8 cellular contexts compared by ENCODE assay signal in the genomic region with DNA sequence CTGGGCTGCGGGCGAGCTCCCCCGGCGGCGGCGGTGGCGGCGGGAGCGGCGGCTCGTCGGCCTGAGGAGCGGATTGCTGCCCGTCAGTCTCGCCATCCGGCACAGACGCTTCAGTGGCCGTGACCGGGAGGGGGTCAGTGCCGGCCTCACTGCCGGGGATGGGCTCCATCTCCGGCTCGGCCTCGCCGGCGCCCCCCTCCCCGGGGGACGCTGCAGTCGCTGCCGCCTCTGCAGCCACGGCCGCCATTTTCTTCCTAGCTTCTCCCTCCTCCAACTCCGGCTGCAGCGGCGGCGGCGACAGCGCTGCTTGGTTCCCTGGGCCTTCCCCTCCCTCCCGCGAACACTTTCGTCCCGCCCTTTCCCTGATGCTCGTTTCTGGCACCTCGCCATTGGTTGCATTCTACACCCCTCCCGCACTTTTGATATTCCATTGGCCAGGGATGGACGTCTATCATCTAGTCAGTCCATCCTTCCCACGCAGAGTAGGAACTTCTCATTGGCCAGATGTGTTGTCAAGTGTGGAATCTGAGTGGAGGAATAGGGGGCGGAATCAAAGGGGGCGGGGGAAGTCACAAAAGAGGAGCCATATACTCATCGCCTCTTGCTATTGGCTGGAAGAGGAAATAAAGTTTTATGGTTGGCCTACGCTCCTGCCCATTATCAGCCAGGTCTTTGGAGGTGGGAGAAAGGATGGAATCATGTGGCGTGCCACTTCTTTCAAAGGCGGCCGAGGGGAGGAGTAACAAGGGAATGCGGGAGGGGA. TPM values are rescaled to one million over a fixed set of nuclear protein-coding genes. Genes with fewer than 3 reads are reported as not detected.
A peak's percentile ranks its signal among the peaks of the same experiment; 100 is the strongest.
DNase-seq lines count a peak whose midpoint lies in the region; ATAC-seq and TF ChIP-seq lines count a peak whose summit lies in the region.

A gene with protein sequence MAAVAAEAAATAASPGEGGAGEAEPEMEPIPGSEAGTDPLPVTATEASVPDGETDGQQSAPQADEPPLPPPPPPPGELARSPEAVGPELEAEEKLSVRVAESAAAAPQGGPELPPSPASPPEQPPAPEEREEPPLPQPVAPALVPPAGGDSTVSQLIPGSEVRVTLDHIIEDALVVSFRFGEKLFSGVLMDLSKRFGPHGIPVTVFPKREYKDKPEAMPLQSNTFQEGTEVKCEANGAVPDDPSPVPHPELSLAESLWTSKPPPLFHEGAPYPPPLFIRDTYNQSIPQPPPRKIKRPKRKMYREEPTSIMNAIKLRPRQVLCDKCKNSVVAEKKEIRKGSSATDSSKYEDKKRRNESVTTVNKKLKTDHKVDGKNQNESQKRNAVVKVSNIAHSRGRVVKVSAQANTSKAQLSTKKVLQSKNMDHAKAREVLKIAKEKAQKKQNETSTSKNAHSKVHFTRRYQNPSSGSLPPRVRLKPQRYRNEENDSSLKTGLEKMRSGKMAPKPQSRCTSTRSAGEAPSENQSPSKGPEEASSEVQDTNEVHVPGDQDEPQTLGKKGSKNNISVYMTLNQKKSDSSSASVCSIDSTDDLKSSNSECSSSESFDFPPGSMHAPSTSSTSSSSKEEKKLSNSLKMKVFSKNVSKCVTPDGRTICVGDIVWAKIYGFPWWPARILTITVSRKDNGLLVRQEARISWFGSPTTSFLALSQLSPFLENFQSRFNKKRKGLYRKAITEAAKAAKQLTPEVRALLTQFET (minus strand): TSS at position 309 of the 763 bp plus-strand sequence. CDS start 62 bp downstream, at position 247.

- peak within 1 kb of the TSS; percentile 76 for H3K4me3 ChIP-seq in Jurkat, Clone E6-1 (ENCODE audit: low read length)
- H3K4me3 ChIP-seq in PC-9 (peak within 1 kb of the TSS; percentile 94), mucosa of descending colon (peak within 1 kb of the TSS; percentile 99)

- peaks cover 3% of the 10 kb centered on the region; the same call in 1 of the 2 replicates for H3K36me3 ChIP-seq in PC-9 (ENCODE audit: low read depth)
- no peaks in the 10 kb centered on the region for H3K36me3 ChIP-seq in mucosa of descending colon (ENCODE audit: low read depth)

- POLR2A ChIA-PET in PC-9 (lab: Charles Lee; ENCODE audit: unreplicated experiment), result interaction anchor here (0.5 to 0.9 kb wide), 5 partner anchors 46 to 875 kb away, joined by 3 to 11 read pairs (median 5); no protein-coding TSS in a partner anchor

- CTCF ChIA-PET in PC-9 (lab: Charles Lee), result interaction anchor here (0.6 to 0.7 kb wide), 6 partner anchors 9 to 635 kb away, joined by 3 to 8 read pairs (median 4); no protein-coding TSS in a partner anchor

- H3K4me1 ChIP-seq in PC-9 (replicated peaks; ENCODE audit: insufficient read depth), result peaks cover 14% of the 10 kb centered on the region
- peaks cover 12% of the 10 kb centered on the region for H3K4me1 ChIP-seq in mucosa of descending colon (ENCODE audit: low read depth)

- peaks cover 6% of the 10 kb centered on the region for H3K79me2 ChIP-seq in PC-9 (ENCODE audit: low read depth)

- H3K27ac ChIP-seq in PC-9 (peak within 1 kb of the TSS; percentile 37; the same call in 1 of the 2 replicates), epithelial cell of prostate (peak within 1 kb of the TSS; percentile 69)

- H3F3A ChIP-seq in PC-9 (ENCODE audit: insufficient read depth, low read depth), result peaks cover 5% of the 10 kb centered on the region

- intact Hi-C loops in PC-9 (cut with micrococcal nuclease; ENCODE audit: unreplicated experiment), result loop anchor here (1.0 to 5.0 kb wide), 6 partner anchors 36 to 168 kb away; no protein-coding TSS in a partner anchor
- intact Hi-C loops in mucosa of descending colon (cut with DNase I, micrococcal nuclease), result no loop called here

- H2AFZ ChIP-seq in PC-9, result peak within 1 kb of the TSS; percentile 95

- H3K4me2 ChIP-seq in PC-9, result peak within 1 kb of the TSS; percentile 82

- H3K9me2 ChIP-seq in PC-9 (ENCODE audit: insufficient read depth), result no peaks in the 10 kb centered on the region

- TSS peak; percentile 13 for BruUV-seq in PC-9 (replicated peaks; lab: Mats Ljungman, UMichigan)

- ATAC-seq in GM21619 (IDR thresholded peaks at IDR 0.05; ENCODE audit: unreplicated experiment) (peak; percentile 88), mucosa of descending colon (peak; percentile 94)

- H4K20me1 ChIP-seq in PC-9 (ENCODE audit: insufficient read depth), result no peaks in the 10 kb centered on the region; the same call in 1 of the 2 replicates

- H3K27me3 ChIP-seq in PC-9 (ENCODE audit: insufficient read depth, low read depth), result no peaks in the 10 kb centered on the region

- peak; percentile 100 for DNase-seq in DMS53 (lab: John Stamatoyannopoulos, UW)
- DNase-seq in Jurkat, Clone E6-1 (ENCODE audit: low read depth, low spot score), result peak; percentile 100
- peak; percentile 98 to 100 for DNase-seq in PC-9
- DNase-seq in activated T-cell treated with anti-CD3 and anti-CD28 coated beads, Interleukin-2, amount 50 U/mL, for 1 hour, result peak; percentile 92
- DNase-seq in epithelial cell of prostate (ENCODE audit: low read depth, low spot score), result peak; percentile 100
- DNase-seq in mucosa of descending colon, result peak; percentile 98 to 99 (median 98)
- peak; percentile 90 for DNase-seq in stimulated activated CD8-positive, alpha-beta memory T cell treated with anti-CD3 and anti-CD28 coated beads, Interleukin-4, amount 100 ng/mL, for 24 hours (ENCODE audit: low read depth)

- H3K9me3 ChIP-seq in PC-9 (ENCODE audit: insufficient read depth, low read depth) (no peaks in the 10 kb centered on the region), mucosa of descending colon (no peaks in the 10 kb centered on the region)

- no peak for TF ChIP-seq CTCF in PC-9 (conservative IDR thresholded peaks at IDR 0.05)
- no peak for TF ChIP-seq CTCF in mucosa of descending colon (IDR thresholded peaks at IDR 0.05)

RNA-seq across cellular contexts. Expression of the gene that starts here (rescaled TPM):
- polyA plus RNA-seq in Jurkat, Clone E6-1 (2012; ENCODE audit: insufficient read depth, insufficient read length), result 20.0 TPM
- total RNA-seq in PC-9 (2021), result 19.9 and 23.2 TPM in 2 replicates
- total RNA-seq in mucosa of descending colon, result 10 to 100 TPM; 37.6 to 52.8 (median 41.3) TPM

Comparison
In these comparisons a context has a peak if more than half of its experiments do, and no peak if none do; other contexts are left out.
1. Peak in every context shown above with its lines: DNase-seq, ATAC-seq, H3K4me3 ChIP-seq and H3K27ac ChIP-seq.